1 cellular context compared by ENCODE assay signal in the genomic region with DNA sequence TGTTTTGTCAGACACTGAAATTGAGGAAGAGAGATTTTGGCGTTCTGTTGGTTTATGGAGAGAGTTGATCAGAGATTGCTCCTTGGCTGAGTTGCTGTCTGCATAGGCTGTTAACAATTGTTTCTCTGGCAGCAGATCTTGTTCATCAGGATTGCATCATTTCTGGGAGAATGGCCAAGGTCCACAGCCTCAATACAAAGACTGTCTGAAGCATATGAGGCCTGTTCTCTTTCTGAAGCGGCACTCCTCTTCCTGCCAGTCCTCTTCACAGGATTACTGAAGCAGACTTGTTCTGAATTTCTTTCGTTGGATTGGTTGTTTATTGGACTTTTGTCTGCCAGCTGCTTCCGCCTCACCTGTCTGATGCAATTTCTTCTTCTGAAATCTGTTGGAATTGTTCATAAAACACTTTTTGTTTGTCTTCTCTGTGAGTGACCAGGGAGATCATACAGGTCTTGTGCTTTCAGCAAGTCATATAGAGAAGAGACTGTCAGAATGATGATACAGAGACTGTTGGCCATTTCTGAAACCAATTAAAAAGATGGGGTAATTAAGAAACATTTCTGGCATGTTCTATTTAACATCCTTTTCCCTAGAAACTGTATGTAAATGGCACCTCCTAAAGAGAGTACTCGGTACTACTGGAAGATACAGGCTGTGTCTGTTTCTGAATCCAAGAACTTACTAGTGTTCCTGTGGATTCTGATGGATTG.
TF ChIP-seq lines count a peak whose summit lies in the region.

No MANE protein-coding gene starts in this region.

TF ChIP-seq in K562, 482 proteins besides CTCF, POLR2A, EP300 and RAD21 (continued from another document and continues in another):
- TF ChIP-seq CTBP1 (IDR thresholded peaks at IDR 0.05; ENCODE audit: borderline replicate concordance) (peak; percentile 79), SIN3B (IDR thresholded peaks at IDR 0.05; ENCODE audit: low read depth) (no peak), MED1 (CRISPR knock-in tag; IDR thresholded peaks at IDR 0.05; ENCODE audit: borderline replicate concordance) (no peak), FOXJ3 (CRISPR knock-in tag; IDR thresholded peaks at IDR 0.05) (no peak), MXI1 (IDR thresholded peaks at IDR 0.05; ENCODE audit: low read depth, low read length) (no peak), ZC3H8 (IDR thresholded peaks at IDR 0.05) (peak; percentile 35; the same call in 1 of the 2 replicates), CHD1 (IDR thresholded peaks at IDR 0.05; ENCODE audit: low read length) (no peak), HDAC1 (IDR thresholded peaks at IDR 0.05) (peak in 1 of 2 experiments; percentile 83; a peak in 2 of 4 replicates), ETV5 (CRISPR knock-in tag; IDR thresholded peaks at IDR 0.05; ENCODE audit: low read depth) (no peak; the same call in 1 of the 2 replicates), KHSRP (IDR thresholded peaks at IDR 0.05) (no peak), SMARCE1 (IDR thresholded peaks at IDR 0.05) (peak; percentile 85), ZNF175 (CRISPR knock-in tag; IDR thresholded peaks at IDR 0.05; ENCODE audit: low read depth) (peak; percentile 75; the same call in 1 of the 2 replicates), TSC22D4 (tag; IDR thresholded peaks at IDR 0.05) (no peak), HCFC1 (IDR thresholded peaks at IDR 0.05; ENCODE audit: low read depth, low read length) (peak; percentile 41; the same call in 1 of the 2 replicates), PML (IDR thresholded peaks at IDR 0.05; ENCODE audit: low read length) (peak; percentile 31; the same call in 1 of the 2 replicates), CBX5 (IDR thresholded peaks at IDR 0.05; ENCODE audit: borderline replicate concordance, low read depth) (no peak), ZFP30 (CRISPR knock-in tag; IDR thresholded peaks at IDR 0.05; ENCODE audit: borderline replicate concordance) (no peak), SIX5 (IDR thresholded peaks at IDR 0.05; ENCODE audit: borderline replicate concordance in 1 of 2, insufficient read depth in 1 of 2, low read depth in 1 of 2, low read length in 2 of 2) (no peak), HNRNPLL (IDR thresholded peaks at IDR 0.05; ENCODE audit: low read depth, low read length, poor library complexity, severe bottlenecking) (no peak), CBX2 (IDR thresholded peaks at IDR 0.05; ENCODE audit: insufficient read depth, low read length, poor library complexity, severe bottlenecking) (no peak), ZNF232 (CRISPR knock-in tag; IDR thresholded peaks at IDR 0.05) (no peak), POLR2B (IDR thresholded peaks at IDR 0.05; ENCODE audit: low read depth, partially characterized antibody) (no peak), POLR3A (IDR thresholded peaks at IDR 0.05; ENCODE audit: borderline replicate concordance, extremely low read depth, insufficient read depth, insufficient read length) (no peak), NFIC (IDR thresholded peaks at IDR 0.05) (peak; percentile 97)
- TF ChIP-seq, protein P1, sequence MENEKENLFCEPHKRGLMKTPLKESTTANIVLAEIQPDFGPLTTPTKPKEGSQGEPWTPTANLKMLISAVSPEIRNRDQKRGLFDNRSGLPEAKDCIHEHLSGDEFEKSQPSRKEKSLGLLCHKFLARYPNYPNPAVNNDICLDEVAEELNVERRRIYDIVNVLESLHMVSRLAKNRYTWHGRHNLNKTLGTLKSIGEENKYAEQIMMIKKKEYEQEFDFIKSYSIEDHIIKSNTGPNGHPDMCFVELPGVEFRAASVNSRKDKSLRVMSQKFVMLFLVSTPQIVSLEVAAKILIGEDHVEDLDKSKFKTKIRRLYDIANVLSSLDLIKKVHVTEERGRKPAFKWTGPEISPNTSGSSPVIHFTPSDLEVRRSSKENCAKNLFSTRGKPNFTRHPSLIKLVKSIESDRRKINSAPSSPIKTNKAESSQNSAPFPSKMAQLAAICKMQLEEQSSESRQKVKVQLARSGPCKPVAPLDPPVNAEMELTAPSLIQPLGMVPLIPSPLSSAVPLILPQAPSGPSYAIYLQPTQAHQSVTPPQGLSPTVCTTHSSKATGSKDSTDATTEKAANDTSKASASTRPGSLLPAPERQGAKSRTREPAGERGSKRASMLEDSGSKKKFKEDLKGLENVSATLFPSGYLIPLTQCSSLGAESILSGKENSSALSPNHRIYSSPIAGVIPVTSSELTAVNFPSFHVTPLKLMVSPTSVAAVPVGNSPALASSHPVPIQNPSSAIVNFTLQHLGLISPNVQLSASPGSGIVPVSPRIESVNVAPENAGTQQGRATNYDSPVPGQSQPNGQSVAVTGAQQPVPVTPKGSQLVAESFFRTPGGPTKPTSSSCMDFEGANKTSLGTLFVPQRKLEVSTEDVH (IDR thresholded peaks at IDR 0.05; ENCODE audit: low read depth, partially characterized antibody), result no peak
- TF ChIP-seq, protein P2, sequence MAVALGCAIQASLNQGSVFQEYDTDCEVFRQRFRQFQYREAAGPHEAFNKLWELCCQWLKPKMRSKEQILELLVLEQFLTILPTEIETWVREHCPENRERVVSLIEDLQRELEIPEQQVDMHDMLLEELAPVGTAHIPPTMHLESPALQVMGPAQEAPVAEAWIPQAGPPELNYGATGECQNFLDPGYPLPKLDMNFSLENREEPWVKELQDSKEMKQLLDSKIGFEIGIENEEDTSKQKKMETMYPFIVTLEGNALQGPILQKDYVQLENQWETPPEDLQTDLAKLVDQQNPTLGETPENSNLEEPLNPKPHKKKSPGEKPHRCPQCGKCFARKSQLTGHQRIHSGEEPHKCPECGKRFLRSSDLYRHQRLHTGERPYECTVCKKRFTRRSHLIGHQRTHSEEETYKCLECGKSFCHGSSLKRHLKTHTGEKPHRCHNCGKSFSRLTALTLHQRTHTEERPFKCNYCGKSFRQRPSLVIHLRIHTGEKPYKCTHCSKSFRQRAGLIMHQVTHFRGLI (CRISPR knock-in tag; IDR thresholded peaks at IDR 0.05), result no peak
- TF ChIP-seq, protein P3, sequence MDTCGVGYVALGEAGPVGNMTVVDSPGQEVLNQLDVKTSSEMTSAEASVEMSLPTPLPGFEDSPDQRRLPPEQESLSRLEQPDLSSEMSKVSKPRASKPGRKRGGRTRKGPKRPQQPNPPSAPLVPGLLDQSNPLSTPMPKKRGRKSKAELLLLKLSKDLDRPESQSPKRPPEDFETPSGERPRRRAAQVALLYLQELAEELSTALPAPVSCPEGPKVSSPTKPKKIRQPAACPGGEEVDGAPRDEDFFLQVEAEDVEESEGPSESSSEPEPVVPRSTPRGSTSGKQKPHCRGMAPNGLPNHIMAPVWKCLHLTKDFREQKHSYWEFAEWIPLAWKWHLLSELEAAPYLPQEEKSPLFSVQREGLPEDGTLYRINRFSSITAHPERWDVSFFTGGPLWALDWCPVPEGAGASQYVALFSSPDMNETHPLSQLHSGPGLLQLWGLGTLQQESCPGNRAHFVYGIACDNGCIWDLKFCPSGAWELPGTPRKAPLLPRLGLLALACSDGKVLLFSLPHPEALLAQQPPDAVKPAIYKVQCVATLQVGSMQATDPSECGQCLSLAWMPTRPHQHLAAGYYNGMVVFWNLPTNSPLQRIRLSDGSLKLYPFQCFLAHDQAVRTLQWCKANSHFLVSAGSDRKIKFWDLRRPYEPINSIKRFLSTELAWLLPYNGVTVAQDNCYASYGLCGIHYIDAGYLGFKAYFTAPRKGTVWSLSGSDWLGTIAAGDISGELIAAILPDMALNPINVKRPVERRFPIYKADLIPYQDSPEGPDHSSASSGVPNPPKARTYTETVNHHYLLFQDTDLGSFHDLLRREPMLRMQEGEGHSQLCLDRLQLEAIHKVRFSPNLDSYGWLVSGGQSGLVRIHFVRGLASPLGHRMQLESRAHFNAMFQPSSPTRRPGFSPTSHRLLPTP (IDR thresholded peaks at IDR 0.05; ENCODE audit: borderline replicate concordance, extremely low read depth, insufficient read length), result no peak
- TF ChIP-seq, protein P4, sequence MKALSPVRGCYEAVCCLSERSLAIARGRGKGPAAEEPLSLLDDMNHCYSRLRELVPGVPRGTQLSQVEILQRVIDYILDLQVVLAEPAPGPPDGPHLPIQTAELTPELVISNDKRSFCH (CRISPR knock-in tag; IDR thresholded peaks at IDR 0.05), result no peak; the same call in 1 of the 2 replicates
- TF ChIP-seq, protein P4 (tag; IDR thresholded peaks at IDR 0.05), result peak; percentile 91
- TF ChIP-seq, protein P5, sequence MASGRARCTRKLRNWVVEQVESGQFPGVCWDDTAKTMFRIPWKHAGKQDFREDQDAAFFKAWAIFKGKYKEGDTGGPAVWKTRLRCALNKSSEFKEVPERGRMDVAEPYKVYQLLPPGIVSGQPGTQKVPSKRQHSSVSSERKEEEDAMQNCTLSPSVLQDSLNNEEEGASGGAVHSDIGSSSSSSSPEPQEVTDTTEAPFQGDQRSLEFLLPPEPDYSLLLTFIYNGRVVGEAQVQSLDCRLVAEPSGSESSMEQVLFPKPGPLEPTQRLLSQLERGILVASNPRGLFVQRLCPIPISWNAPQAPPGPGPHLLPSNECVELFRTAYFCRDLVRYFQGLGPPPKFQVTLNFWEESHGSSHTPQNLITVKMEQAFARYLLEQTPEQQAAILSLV (tag; IDR thresholded peaks at IDR 0.05), result peak; percentile 98
- TF ChIP-seq, protein P6, sequence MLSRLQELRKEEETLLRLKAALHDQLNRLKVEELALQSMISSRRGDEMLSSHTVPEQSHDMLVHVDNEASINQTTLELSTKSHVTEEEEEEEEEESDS (CRISPR knock-in tag; IDR thresholded peaks at IDR 0.05), result no peak
- TF ChIP-seq, protein P7, sequence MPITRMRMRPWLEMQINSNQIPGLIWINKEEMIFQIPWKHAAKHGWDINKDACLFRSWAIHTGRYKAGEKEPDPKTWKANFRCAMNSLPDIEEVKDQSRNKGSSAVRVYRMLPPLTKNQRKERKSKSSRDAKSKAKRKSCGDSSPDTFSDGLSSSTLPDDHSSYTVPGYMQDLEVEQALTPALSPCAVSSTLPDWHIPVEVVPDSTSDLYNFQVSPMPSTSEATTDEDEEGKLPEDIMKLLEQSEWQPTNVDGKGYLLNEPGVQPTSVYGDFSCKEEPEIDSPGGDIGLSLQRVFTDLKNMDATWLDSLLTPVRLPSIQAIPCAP (CRISPR knock-in tag; IDR thresholded peaks at IDR 0.05; ENCODE audit: borderline replicate concordance), result no peak
- TF ChIP-seq, protein P8, sequence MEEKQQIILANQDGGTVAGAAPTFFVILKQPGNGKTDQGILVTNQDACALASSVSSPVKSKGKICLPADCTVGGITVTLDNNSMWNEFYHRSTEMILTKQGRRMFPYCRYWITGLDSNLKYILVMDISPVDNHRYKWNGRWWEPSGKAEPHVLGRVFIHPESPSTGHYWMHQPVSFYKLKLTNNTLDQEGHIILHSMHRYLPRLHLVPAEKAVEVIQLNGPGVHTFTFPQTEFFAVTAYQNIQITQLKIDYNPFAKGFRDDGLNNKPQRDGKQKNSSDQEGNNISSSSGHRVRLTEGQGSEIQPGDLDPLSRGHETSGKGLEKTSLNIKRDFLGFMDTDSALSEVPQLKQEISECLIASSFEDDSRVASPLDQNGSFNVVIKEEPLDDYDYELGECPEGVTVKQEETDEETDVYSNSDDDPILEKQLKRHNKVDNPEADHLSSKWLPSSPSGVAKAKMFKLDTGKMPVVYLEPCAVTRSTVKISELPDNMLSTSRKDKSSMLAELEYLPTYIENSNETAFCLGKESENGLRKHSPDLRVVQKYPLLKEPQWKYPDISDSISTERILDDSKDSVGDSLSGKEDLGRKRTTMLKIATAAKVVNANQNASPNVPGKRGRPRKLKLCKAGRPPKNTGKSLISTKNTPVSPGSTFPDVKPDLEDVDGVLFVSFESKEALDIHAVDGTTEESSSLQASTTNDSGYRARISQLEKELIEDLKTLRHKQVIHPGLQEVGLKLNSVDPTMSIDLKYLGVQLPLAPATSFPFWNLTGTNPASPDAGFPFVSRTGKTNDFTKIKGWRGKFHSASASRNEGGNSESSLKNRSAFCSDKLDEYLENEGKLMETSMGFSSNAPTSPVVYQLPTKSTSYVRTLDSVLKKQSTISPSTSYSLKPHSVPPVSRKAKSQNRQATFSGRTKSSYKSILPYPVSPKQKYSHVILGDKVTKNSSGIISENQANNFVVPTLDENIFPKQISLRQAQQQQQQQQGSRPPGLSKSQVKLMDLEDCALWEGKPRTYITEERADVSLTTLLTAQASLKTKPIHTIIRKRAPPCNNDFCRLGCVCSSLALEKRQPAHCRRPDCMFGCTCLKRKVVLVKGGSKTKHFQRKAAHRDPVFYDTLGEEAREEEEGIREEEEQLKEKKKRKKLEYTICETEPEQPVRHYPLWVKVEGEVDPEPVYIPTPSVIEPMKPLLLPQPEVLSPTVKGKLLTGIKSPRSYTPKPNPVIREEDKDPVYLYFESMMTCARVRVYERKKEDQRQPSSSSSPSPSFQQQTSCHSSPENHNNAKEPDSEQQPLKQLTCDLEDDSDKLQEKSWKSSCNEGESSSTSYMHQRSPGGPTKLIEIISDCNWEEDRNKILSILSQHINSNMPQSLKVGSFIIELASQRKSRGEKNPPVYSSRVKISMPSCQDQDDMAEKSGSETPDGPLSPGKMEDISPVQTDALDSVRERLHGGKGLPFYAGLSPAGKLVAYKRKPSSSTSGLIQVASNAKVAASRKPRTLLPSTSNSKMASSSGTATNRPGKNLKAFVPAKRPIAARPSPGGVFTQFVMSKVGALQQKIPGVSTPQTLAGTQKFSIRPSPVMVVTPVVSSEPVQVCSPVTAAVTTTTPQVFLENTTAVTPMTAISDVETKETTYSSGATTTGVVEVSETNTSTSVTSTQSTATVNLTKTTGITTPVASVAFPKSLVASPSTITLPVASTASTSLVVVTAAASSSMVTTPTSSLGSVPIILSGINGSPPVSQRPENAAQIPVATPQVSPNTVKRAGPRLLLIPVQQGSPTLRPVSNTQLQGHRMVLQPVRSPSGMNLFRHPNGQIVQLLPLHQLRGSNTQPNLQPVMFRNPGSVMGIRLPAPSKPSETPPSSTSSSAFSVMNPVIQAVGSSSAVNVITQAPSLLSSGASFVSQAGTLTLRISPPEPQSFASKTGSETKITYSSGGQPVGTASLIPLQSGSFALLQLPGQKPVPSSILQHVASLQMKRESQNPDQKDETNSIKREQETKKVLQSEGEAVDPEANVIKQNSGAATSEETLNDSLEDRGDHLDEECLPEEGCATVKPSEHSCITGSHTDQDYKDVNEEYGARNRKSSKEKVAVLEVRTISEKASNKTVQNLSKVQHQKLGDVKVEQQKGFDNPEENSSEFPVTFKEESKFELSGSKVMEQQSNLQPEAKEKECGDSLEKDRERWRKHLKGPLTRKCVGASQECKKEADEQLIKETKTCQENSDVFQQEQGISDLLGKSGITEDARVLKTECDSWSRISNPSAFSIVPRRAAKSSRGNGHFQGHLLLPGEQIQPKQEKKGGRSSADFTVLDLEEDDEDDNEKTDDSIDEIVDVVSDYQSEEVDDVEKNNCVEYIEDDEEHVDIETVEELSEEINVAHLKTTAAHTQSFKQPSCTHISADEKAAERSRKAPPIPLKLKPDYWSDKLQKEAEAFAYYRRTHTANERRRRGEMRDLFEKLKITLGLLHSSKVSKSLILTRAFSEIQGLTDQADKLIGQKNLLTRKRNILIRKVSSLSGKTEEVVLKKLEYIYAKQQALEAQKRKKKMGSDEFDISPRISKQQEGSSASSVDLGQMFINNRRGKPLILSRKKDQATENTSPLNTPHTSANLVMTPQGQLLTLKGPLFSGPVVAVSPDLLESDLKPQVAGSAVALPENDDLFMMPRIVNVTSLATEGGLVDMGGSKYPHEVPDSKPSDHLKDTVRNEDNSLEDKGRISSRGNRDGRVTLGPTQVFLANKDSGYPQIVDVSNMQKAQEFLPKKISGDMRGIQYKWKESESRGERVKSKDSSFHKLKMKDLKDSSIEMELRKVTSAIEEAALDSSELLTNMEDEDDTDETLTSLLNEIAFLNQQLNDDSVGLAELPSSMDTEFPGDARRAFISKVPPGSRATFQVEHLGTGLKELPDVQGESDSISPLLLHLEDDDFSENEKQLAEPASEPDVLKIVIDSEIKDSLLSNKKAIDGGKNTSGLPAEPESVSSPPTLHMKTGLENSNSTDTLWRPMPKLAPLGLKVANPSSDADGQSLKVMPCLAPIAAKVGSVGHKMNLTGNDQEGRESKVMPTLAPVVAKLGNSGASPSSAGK (IDR thresholded peaks at IDR 0.05), result peak; percentile 26; the same call in 1 of the 2 replicates
